Comparison of ENCODE assay signal across 9 cellular contexts in the genomic region with DNA sequence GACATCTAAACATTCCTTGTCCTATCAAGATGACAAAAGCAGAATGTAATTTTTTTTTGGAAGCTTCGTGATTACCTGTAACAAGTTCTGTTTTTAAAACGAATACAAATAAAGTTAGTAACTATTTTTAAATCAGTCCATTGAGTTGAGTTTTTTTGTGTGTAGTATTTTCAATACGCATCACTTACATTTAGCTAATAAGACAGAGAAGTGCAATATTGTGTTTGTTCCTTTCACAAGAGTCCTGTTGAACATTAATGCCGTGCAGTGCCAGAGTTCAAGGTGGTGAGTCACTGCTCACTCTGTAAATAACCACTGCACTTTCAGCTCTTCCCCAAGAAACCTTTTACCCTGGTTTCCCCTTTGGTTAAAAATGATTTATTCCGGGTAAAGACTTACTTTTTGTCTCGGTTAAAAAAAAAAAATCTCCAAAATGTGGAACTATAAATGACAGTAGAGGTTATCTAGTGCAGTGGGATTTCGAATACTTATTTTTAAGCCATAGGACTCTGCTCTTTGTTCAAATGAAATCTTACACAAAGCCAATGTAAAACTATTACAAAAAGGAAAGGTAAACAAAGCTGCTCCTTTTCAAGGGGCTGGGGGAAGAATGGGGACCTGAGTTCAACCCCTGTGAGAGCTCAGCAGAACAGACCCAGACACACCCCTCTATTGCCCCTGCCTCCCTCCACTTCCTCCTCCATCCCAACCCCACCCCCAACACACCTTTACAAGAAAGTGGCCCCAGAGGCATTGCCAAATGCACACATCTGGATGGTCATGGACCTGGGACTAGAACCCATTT. TPM values are rescaled to one million over a fixed set of nuclear protein-coding genes. Genes with fewer than 3 reads are reported as not detected.
A peak's percentile ranks its signal among the peaks of the same experiment; 100 is the strongest.
DNase-seq lines count a peak whose midpoint lies in the region; ATAC-seq and TF ChIP-seq lines count a peak whose summit lies in the region.
"Had no signal": no experiment of that assay in that cellular context is flagged by ENCODE, and none has a peak within 500 bp of the region (broad histone marks: within the 10 kb centered on the region; RNA-seq: fewer than 3 reads in every experiment).

No MANE protein-coding gene starts in this region.

- TF ChIP-seq CTCF in tibial nerve (IDR thresholded peaks at IDR 0.05): no peak

- peaks cover 0 to 17% (median 0%) of the 10 kb centered on the region in 4 donors for H3K4me1 ChIP-seq in tibial nerve

- H3K27me3 ChIP-seq in tibial nerve: no peaks in the 10 kb centered on the region

- DNase-seq in stimulated activated CD4-positive, alpha-beta T cell treated with anti-CD3 and anti-CD28 coated beads, Interleukin-2, amount 100 ng/mL, for 4 hours (ENCODE audit: low read depth): peak; percentile 26
- DNase-seq in stimulated activated CD4-positive, alpha-beta T cell treated with anti-CD3 and anti-CD28 coated beads, Interleukin-2, amount 100 ng/mL, for 24 hours: no peak
- peak; percentile 38 for DNase-seq in activated CD4-positive, alpha-beta T cell treated with anti-CD3 and anti-CD28 coated beads for 48 hours
- DNase-seq in hepatic stellate cell (ENCODE audit: low spot score) (peak; percentile 38), tibial nerve (ENCODE audit: low spot score in 2 of 2) (no peak), NCI-H2081 (lab: John Stamatoyannopoulos, UW) (no peak), occipital lobe (lab: John Stamatoyannopoulos, UW) (no peak)

- H3K4me3 ChIP-seq in tibial nerve: no peak overlapping the region

- no peak for TF ChIP-seq EP300 in tibial nerve (IDR thresholded peaks at IDR 0.05)

- no peak for TF ChIP-seq POLR2A in tibial nerve (IDR thresholded peaks at IDR 0.05)

- ATAC-seq in HG03469 (IDR thresholded peaks at IDR 0.05; ENCODE audit: unreplicated experiment): no peak

- no peaks in the 10 kb centered on the region for H3K9me3 ChIP-seq in tibial nerve

- no peaks in the 10 kb centered on the region for H3K36me3 ChIP-seq in tibial nerve

- 53 to 58% methylated on average over 7 of the region's 7 CpGs for WGBS in tibial nerve, 2 donors

- peak overlapping the region in 1 of 4 donors; percentile 45 for H3K27ac ChIP-seq in tibial nerve

RNA-seq across cellular contexts. Expression of a gene that starts 14.8 kb away (rescaled TPM):
- total RNA-seq in tibial nerve (100 to 1,000 TPM in 3 of 4 donors, 10 to 100 TPM in 1; 49.2 to 191 (median 141) TPM), occipital lobe (under 0.01 TPM)
- total RNA-seq: T-helper 1 cell treated with Interleukin-12 subunit alpha and Interleukin-12 subunit beta and Interleukin-4 antibody, amounts not matched to agents 30 ng/mL and 1 ng/mL, for 36 hours had no signal

RNA-seq across cellular contexts. Expression of a gene that starts 38.5 kb away (rescaled TPM):
- total RNA-seq in tibial nerve (10 to 100 TPM in 2 of 4 donors, 1 to 10 TPM in 2; 6.0 to 22.8 (median 10.8) TPM), occipital lobe (10.6 TPM)

Comparison
In these comparisons a context has a peak if more than half of its experiments do, and no peak if none do; other contexts are left out.
1. DNase-seq: peak in stimulated activated CD4-positive, alpha-beta T cell treated with anti-CD3 and anti-CD28 coated beads, Interleukin-2, amount 100 ng/mL, for 4 hours (single experiment), activated CD4-positive, alpha-beta T cell treated with anti-CD3 and anti-CD28 coated beads for 48 hours (single experiment) and hepatic stellate cell (single experiment); none in stimulated activated CD4-positive, alpha-beta T cell treated with anti-CD3 and anti-CD28 coated beads, Interleukin-2, amount 100 ng/mL, for 24 hours (0 of 2), tibial nerve (0 of 2), NCI-H2081 (0 of 2) and occipital lobe (single experiment).
2. RNA of a gene that starts 14.8 kb away (total RNA-seq): 49.2 to 191 TPM in tibial nerve; under 0.01 TPM in occipital lobe (single experiment); every median in the first group is over 10 times any median in the second.